Comparison of ENCODE assay signal across 10 cellular contexts in the genomic region with DNA sequence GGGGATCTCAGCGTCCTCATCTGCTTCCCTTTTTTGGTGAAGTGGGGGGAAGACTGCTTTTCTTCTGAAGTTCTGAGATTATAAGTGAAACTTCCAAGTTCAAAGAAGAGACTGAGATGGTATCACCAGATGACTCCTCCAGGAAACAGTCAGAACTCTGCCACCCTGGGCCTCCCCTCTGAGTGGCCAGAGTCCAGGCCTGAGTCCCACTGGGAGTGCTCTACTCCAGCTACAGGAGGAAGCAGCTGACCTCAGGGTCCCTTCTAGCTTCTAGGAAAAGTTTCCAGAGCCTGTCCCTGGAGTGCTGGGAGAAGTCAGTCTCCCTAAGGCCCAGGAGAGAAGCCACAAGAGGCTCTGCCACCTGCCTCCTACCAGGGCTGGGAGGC.
DNase-seq lines count a peak whose midpoint lies in the region; ATAC-seq and TF ChIP-seq lines count a peak whose summit lies in the region.
"Had no signal": no experiment of that assay in that cellular context is flagged by ENCODE, and none has a peak within 500 bp of the region (broad histone marks: within the 10 kb centered on the region; RNA-seq: fewer than 3 reads in every experiment).

No MANE protein-coding gene starts in this region.

- no peak overlapping the region for H3K4me2 ChIP-seq in neuronal stem cell (ENCODE audit: insufficient read depth, low read length, poor library complexity, severe bottlenecking)

- peaks cover 3% of the 10 kb centered on the region for H3K27me3 Mint-ChIP-seq in activated T-helper 17 cell treated with anti-CD3 and anti-CD28 coated beads, Interleukin-2, amount 50 U/mL, for 72 hours
- H3K27me3 Mint-ChIP-seq: IgD-negative memory B cell had no signal

- H3K4me3 Mint-ChIP-seq in activated T-helper 17 cell treated with anti-CD3 and anti-CD28 coated beads, Interleukin-2, amount 50 U/mL, for 72 hours: peak overlapping the region; percentile 80

- H3K4me1 Mint-ChIP-seq in activated T-helper 17 cell treated with anti-CD3 and anti-CD28 coated beads, Interleukin-2, amount 50 U/mL, for 72 hours: peaks cover 19% of the 10 kb centered on the region

- H3K27ac Mint-ChIP-seq in activated T-helper 17 cell treated with anti-CD3 and anti-CD28 coated beads, Interleukin-2, amount 50 U/mL, for 72 hours: no peak overlapping the region

- H3K9ac ChIP-seq in neuronal stem cell (ENCODE audit: low read depth, low read length, poor library complexity): no peak overlapping the region

- no peak overlapping the region for H3K23ac ChIP-seq in neuronal stem cell (ENCODE audit: low read depth, low read length, poor library complexity)

- peak; percentile 49 for ATAC-seq in activated T-helper 17 cell treated with anti-CD3 and anti-CD28 coated beads, Interleukin-2, amount 50 U/mL, for 72 hours (replicated peaks)

- DNase-seq in AG08395 (ENCODE audit: low spot score) (peak; percentile 36), neuronal stem cell (ENCODE audit: low spot score) (no peak), SKM-1 treated with dmso at 0.1 percent for 144 hours (lab: John Stamatoyannopoulos, UW; ENCODE audit: unreplicated experiment) (no peak), NCI-H2029 treated with DMSO at 0.1 percent for 48 hours (lab: John Stamatoyannopoulos, UW) (no peak), retina (no peak)
- DNase-seq: hippocampal formation, NCI-H1694 had no signal

- no peak overlapping the region for H2BK15ac ChIP-seq in neuronal stem cell (ENCODE audit: low read length)

- no peaks in the 10 kb centered on the region for H3K9me3 ChIP-seq in neuronal stem cell (replicated peaks in 1 of 2; ENCODE audit: control insufficient read depth in 2 of 2, insufficient read depth in 1 of 2, low read depth in 1 of 2, low read length in 2 of 2)

- H4K8ac ChIP-seq in neuronal stem cell (ENCODE audit: low read depth, low read length): no peak overlapping the region

- H3K9me3 Mint-ChIP-seq in activated T-helper 17 cell treated with anti-CD3 and anti-CD28 coated beads, Interleukin-2, amount 50 U/mL, for 72 hours: no peaks in the 10 kb centered on the region
- H3K9me3 Mint-ChIP-seq: IgD-negative memory B cell had no signal

- peak overlapping the region; percentile 95 for H2AK5ac ChIP-seq in neuronal stem cell (ENCODE audit: low read depth, low read length)

- no peak overlapping the region for H3K4me3 ChIP-seq in neuronal stem cell (ENCODE audit: low read length in 2 of 2)

- no peaks in the 10 kb centered on the region for H3K36me3 ChIP-seq in neuronal stem cell (replicated peaks in 1 of 2; ENCODE audit: control insufficient read depth in 2 of 2, insufficient read depth in 2 of 2, low read length in 2 of 2)

- no peak overlapping the region for H4K91ac ChIP-seq in neuronal stem cell (ENCODE audit: low read depth, low read length, poor library complexity)

- H3K36me3 Mint-ChIP-seq in activated T-helper 17 cell treated with anti-CD3 and anti-CD28 coated beads, Interleukin-2, amount 50 U/mL, for 72 hours (ENCODE audit: low read depth): no peaks in the 10 kb centered on the region

- H3K27ac ChIP-seq in C4-2B (peak overlapping the region; percentile 75), neuronal stem cell (replicated peaks; ENCODE audit: low read length) (no peak overlapping the region)

- H2BK120ac ChIP-seq in neuronal stem cell (ENCODE audit: low read depth, low read length): no peak overlapping the region

- H3K4ac ChIP-seq in neuronal stem cell (ENCODE audit: low read length): no peak overlapping the region

- peaks cover 6 to 7% of the 10 kb centered on the region in 2 donors for H3K4me1 ChIP-seq in neuronal stem cell (ENCODE audit: control insufficient read depth in 2 of 2, insufficient read depth in 1 of 2, low read depth in 1 of 2, low read length in 2 of 2)

- H3K27me3 ChIP-seq in neuronal stem cell (ENCODE audit: control insufficient read depth in 3 of 3, insufficient read depth in 3 of 3, low read depth in 1 of 3, low read length in 3 of 3): peaks cover 0 to 24% (median 12%) of the 10 kb centered on the region in 3 experiments

- no peak overlapping the region for H2BK12ac ChIP-seq in neuronal stem cell (ENCODE audit: low read length)

- no peak overlapping the region for H3K14ac ChIP-seq in neuronal stem cell (ENCODE audit: low read length)

- H2BK5ac ChIP-seq in neuronal stem cell (ENCODE audit: low read length): peak overlapping the region; percentile 6

- H2AFZ ChIP-seq in neuronal stem cell (ENCODE audit: low read length): no peak overlapping the region

- WGBS in neuronal stem cell (ENCODE audit: extremely low coverage in 2 of 2, insufficient read length in 2 of 2, insufficient replicate concordance in 1 of 2), 2 donors: no CpG with 5 or more reads among the region's 1 CpG

- TF ChIP-seq CTCF in C4-2B (conservative IDR thresholded peaks at IDR 0.05): no peak

- H3K79me1 ChIP-seq in neuronal stem cell (ENCODE audit: low read depth, low read length): peaks cover 2% of the 10 kb centered on the region

- H3K18ac ChIP-seq in neuronal stem cell (ENCODE audit: low read length): peak overlapping the region; percentile 94
